11 cellular contexts compared by ENCODE assay signal in the genomic region with DNA sequence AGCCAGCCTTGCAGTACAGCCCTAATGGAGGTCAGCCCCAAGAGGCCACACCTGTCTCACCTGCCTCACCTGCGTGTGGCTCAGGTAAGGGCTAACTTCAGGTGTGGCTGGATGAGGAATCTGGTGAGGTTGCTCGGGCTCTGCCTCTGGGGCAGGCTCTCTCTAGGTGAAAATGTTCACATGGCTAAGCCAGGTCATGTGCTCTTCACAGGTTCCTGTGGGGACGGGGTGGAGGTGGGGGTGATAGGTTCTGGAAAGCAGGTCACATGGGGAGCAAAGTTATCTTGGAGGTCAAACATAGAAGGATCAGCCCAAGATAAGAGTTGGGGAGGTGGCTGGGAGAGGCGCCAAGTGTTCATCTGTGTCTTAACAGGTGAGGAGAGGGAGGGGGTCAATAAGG.
"Had no signal": no experiment of that assay in that cellular context is flagged by ENCODE, and none has a peak within 500 bp of the region (broad histone marks: within the 10 kb centered on the region; RNA-seq: fewer than 3 reads in every experiment).

No MANE protein-coding gene starts in this region.

- H3K27me3 ChIP-seq: brain microvascular endothelial cell, gastrocnemius medialis, hepatocyte, neutrophil, SJSA1 had no signal

- DNase-seq: activated CD4-positive, CD25-positive, alpha-beta regulatory T cell treated with anti-CD3 and anti-CD28 coated beads, Interleukin-2, amount 50 U/mL, for 72 hours; brain microvascular endothelial cell; cortex of kidney; gastrocnemius medialis; lower lobe of right lung; stimulated activated CD4-positive, alpha-beta T cell treated with anti-CD3 and anti-CD28 coated beads, Interleukin-2, amount 100 ng/mL, for 24 hours; stimulated activated naive CD8-positive, alpha-beta T cell treated with anti-CD3 and anti-CD28 coated beads, Interleukin-15, Interleukin-2, amounts not matched to agents 100 U/mL and 50 U/mL, for 24 hours had no signal

- ATAC-seq: gastrocnemius medialis; stimulated activated naive CD8-positive, alpha-beta T cell treated with anti-CD3 and anti-CD28 coated beads, Interleukin-15, Interleukin-2, amounts not matched to agents 100 U/mL and 50 U/mL, for 24 hours had no signal

- H3K27ac ChIP-seq: brain microvascular endothelial cell, gastrocnemius medialis, hepatocyte, lower lobe of right lung, neutrophil, parathyroid adenoma, SJSA1 had no signal

- H3K9me3 ChIP-seq: gastrocnemius medialis, lower lobe of right lung, neutrophil, SJSA1 had no signal

- H3K4me3 ChIP-seq: gastrocnemius medialis, hepatocyte, lower lobe of right lung, SJSA1 had no signal

- H3K4me1 ChIP-seq: gastrocnemius medialis, lower lobe of right lung, parathyroid adenoma, SJSA1 had no signal

- H3K36me3 ChIP-seq: brain microvascular endothelial cell, gastrocnemius medialis, lower lobe of right lung, neutrophil had no signal
